In genomic region chr7:74221713-74222112, GRCh38 we compare ENCODE assay signal across 28 cellular contexts.
"Had no signal": no experiment of that assay in that cellular context is flagged by ENCODE, and none has a peak within 500 bp of the region (broad histone marks: within the 10 kb centered on the region; RNA-seq: fewer than 3 reads in every experiment).

No MANE protein-coding gene starts in this region.

- ATAC-seq: activated T-helper 17 cell treated with anti-CD3 and anti-CD28 coated beads, Interleukin-2, amount 50 U/mL, for 72 hours; foreskin keratinocyte; left lung; sciatic nerve; stimulated activated effector memory CD8-positive, alpha-beta T cell treated with anti-CD3 and anti-CD28 coated beads, Interleukin-12 subunit alpha, Interleukin-12 subunit beta, amount 100 ng/mL, for 72 hours; T-cell had no signal

- H3K9me3 Mint-ChIP-seq: activated T-cell treated with anti-CD3 and anti-CD28 coated beads, Interleukin-2, amount 50 U/mL, for 24 hours; activated T-helper 17 cell treated with anti-CD3 and anti-CD28 coated beads, Interleukin-2, amount 50 U/mL, for 72 hours; dendritic cell treated with granulocyte-macrophage colony-stimulating factor and Interleukin-4, amounts not matched to agents 40 ng/mL and 50 ng/mL, for 4 days; mesothelial cell of epicardium; nephron; stimulated activated effector memory CD8-positive, alpha-beta T cell treated with anti-CD3 and anti-CD28 coated beads, Interleukin-12 subunit alpha, Interleukin-12 subunit beta, amount 100 ng/mL, for 72 hours; T-cell; type B pancreatic cell had no signal

- DNase-seq: activated CD4-positive, alpha-beta T cell treated with anti-CD3 and anti-CD28 coated beads, Interleukin-2, amount 50 U/mL, for 4 hours; activated CD8-positive, alpha-beta memory T cell treated with anti-CD3 and anti-CD28 coated beads for 24 hours; activated CD8-positive, alpha-beta memory T cell treated with anti-CD3 and anti-CD28 coated beads, Interleukin-2, amount 50 U/mL, for 4 hours; activated naive CD4-positive, alpha-beta T cell; activated T-cell treated with anti-CD3 and anti-CD28 coated beads, Interleukin-2, amount 50 U/mL, for 24 hours; adrenal gland; brain microvascular endothelial cell; caudate nucleus; effector memory CD4-positive, alpha-beta T cell; foreskin keratinocyte; hippocampal formation; kidney glomerular epithelial cell; nucleus accumbens; small intestine; stimulated activated CD4-positive, alpha-beta T cell treated with anti-CD3 and anti-CD28 coated beads, Interleukin-2, amount 100 ng/mL, for 24 hours; T-cell; T-helper 9 cell; testis had no signal

- H3K27ac Mint-ChIP-seq: activated naive CD8-positive, alpha-beta T cell; activated T-cell treated with anti-CD3 and anti-CD28 coated beads, Interleukin-2, amount 50 U/mL, for 24 hours; activated T-helper 17 cell treated with anti-CD3 and anti-CD28 coated beads, Interleukin-2, amount 50 U/mL, for 72 hours; dendritic cell treated with granulocyte-macrophage colony-stimulating factor and Interleukin-4, amounts not matched to agents 40 ng/mL and 50 ng/mL, for 4 days; mesothelial cell of epicardium; nephron; stimulated activated effector memory CD8-positive, alpha-beta T cell treated with anti-CD3 and anti-CD28 coated beads, Interleukin-12 subunit alpha, Interleukin-12 subunit beta, amount 100 ng/mL, for 72 hours; T-cell; type B pancreatic cell had no signal

- H3K4me3 Mint-ChIP-seq: activated naive CD8-positive, alpha-beta T cell; activated T-cell treated with anti-CD3 and anti-CD28 coated beads, Interleukin-2, amount 50 U/mL, for 24 hours; activated T-helper 17 cell treated with anti-CD3 and anti-CD28 coated beads, Interleukin-2, amount 50 U/mL, for 72 hours; dendritic cell treated with granulocyte-macrophage colony-stimulating factor and Interleukin-4, amounts not matched to agents 40 ng/mL and 50 ng/mL, for 4 days; mesothelial cell of epicardium; nephron; stimulated activated effector memory CD8-positive, alpha-beta T cell treated with anti-CD3 and anti-CD28 coated beads, Interleukin-12 subunit alpha, Interleukin-12 subunit beta, amount 100 ng/mL, for 72 hours; T-cell; type B pancreatic cell had no signal

- H3K4me1 Mint-ChIP-seq: mesothelial cell of epicardium, nephron had no signal

- H3K4me3 ChIP-seq: adrenal gland, ascending aorta, left lung, testis had no signal

- H3K4me1 ChIP-seq: adrenal gland, ascending aorta, foreskin keratinocyte had no signal

- H3K27ac ChIP-seq: adrenal gland, ascending aorta, brain microvascular endothelial cell, foreskin keratinocyte, left lung, testis had no signal

- H3K27me3 ChIP-seq: adrenal gland, ascending aorta, brain microvascular endothelial cell, foreskin keratinocyte, left lung, testis had no signal

- H3K36me3 ChIP-seq: adrenal gland, brain microvascular endothelial cell had no signal

- H3K27me3 Mint-ChIP-seq: activated naive CD8-positive, alpha-beta T cell; activated T-cell treated with anti-CD3 and anti-CD28 coated beads, Interleukin-2, amount 50 U/mL, for 24 hours; activated T-helper 17 cell treated with anti-CD3 and anti-CD28 coated beads, Interleukin-2, amount 50 U/mL, for 72 hours; dendritic cell treated with granulocyte-macrophage colony-stimulating factor and Interleukin-4, amounts not matched to agents 40 ng/mL and 50 ng/mL, for 4 days; T-cell; type B pancreatic cell had no signal

- H3K9me3 ChIP-seq: adrenal gland, ascending aorta, left lung, testis had no signal
